In genomic region chr1:9456833-9457232, GRCh38 we compare ENCODE assay signal across 8 cellular contexts.
"Had no signal": no experiment of that assay in that cellular context is flagged by ENCODE, and none has a peak within 500 bp of the region (broad histone marks: within the 10 kb centered on the region; RNA-seq: fewer than 3 reads in every experiment).

No MANE protein-coding gene starts in this region.

- H3K9me3 ChIP-seq: HAP-1 had no signal

- H2AFZ ChIP-seq: GM23248 had no signal

- H3K27ac ChIP-seq: GM23248 had no signal

- H3K4me1 ChIP-seq: HAP-1 had no signal

- H3K36me3 ChIP-seq: HAP-1 had no signal

- H3K36me3 Mint-ChIP-seq: IgD-negative memory B cell had no signal

- H3K27ac Mint-ChIP-seq: HFFc6 had no signal

- H3K9ac ChIP-seq: GM23248 had no signal

- DNase-seq: GM23248, GOT3, H7, HFFc6 had no signal

- H3K4me3 ChIP-seq: GM23248, HAP-1 had no signal

- H3K9me3 Mint-ChIP-seq: HFFc6, IgD-negative memory B cell had no signal

- H3K4me3 Mint-ChIP-seq: HFFc6, IgD-negative memory B cell had no signal

- ATAC-seq: HCT116 had no signal

- FAIRE-seq: HTR-8/SVneo had no signal
